In the genomic region with DNA sequence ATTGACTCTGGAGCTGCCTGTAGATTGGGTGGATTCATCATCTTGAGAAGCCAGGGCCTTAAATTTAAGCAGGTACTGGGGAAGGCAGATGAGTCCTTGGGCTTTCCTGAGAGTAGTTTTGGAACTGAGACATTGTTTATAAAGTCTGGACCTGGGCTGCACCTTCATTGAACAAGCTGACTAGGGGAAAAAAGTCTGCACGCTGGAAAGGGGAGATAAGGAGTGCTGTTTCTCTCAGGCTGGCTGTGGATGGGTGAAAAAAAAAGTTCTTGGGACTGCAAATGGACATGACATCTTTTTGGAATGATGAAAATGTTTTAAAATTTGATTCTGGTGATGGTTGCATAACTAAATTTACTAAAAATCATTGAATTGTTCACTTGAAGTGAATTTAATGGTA, we compare ENCODE assay signal across 29 cellular contexts. TPM values are rescaled to one million over a fixed set of nuclear protein-coding genes. Genes with fewer than 3 reads are reported as not detected.
DNase-seq lines count a peak whose midpoint lies in the region; ATAC-seq, FAIRE-seq and TF ChIP-seq lines count a peak whose summit lies in the region.
"Had no signal": no experiment of that assay in that cellular context is flagged by ENCODE, and none has a peak within 500 bp of the region (broad histone marks: within the 10 kb centered on the region; RNA-seq: fewer than 3 reads in every experiment).

No MANE protein-coding gene starts in this region.

- no peak for FAIRE-seq in HepG2 (lab: Jason Lieb, UNC)
- FAIRE-seq: bronchial epithelial cell, pancreas, RCC 7860 had no signal

- H4K20me1 ChIP-seq in HepG2 (ENCODE audit: insufficient read depth, low read length) = no peaks in the 10 kb centered on the region

- H3K4me3 Mint-ChIP-seq in stimulated activated naive CD8-positive, alpha-beta T cell treated with anti-CD3 and anti-CD28 coated beads, Interleukin-15, Interleukin-2, amounts not matched to agents 100 ng/mL and 50 ng/mL, for 24 hours = no peak overlapping the region
- no peak overlapping the region for H3K4me3 Mint-ChIP-seq in stimulated activated naive CD8-positive, alpha-beta T cell treated with anti-CD3 and anti-CD28 coated beads, Interleukin-15, amount 100 ng/mL, for 72 hours
- H3K4me3 Mint-ChIP-seq: activated B cell treated with CpG ODN at 0.5 μM for 24 hours had no signal

- peaks cover 50% of the 10 kb centered on the region for H3K4me1 Mint-ChIP-seq in stimulated activated naive CD8-positive, alpha-beta T cell treated with anti-CD3 and anti-CD28 coated beads, Interleukin-15, Interleukin-2, amounts not matched to agents 100 ng/mL and 50 ng/mL, for 24 hours (ENCODE audit: low read depth)
- peaks cover 35% of the 10 kb centered on the region for H3K4me1 Mint-ChIP-seq in stimulated activated naive CD8-positive, alpha-beta T cell treated with anti-CD3 and anti-CD28 coated beads, Interleukin-15, amount 100 ng/mL, for 72 hours

- in situ Hi-C loops in HepG2 (cut with HindIII; ENCODE audit: extremely low pct_ligation_motif_present, low pct_unique_long_range_greater_than_20kb) = no loop called here

- no peak for TF ChIP-seq CTCF in HepG2 (CRISPR knock-in tag; IDR thresholded peaks at IDR 0.05)

- H3K27ac ChIP-seq in epithelial cell of prostate (peak overlapping the region; percentile 18), HepG2 (ENCODE audit: extremely low read length, insufficient read depth, low read length) (no peak overlapping the region)
- H3K27ac ChIP-seq: colonic mucosa, esophagus muscularis mucosa, foreskin keratinocyte, heart left ventricle, lower lobe of right lung, pancreas, SJCRH30 had no signal

- DNase-seq in stimulated activated naive CD8-positive, alpha-beta T cell treated with anti-CD3 and anti-CD28 coated beads, Interleukin-15, amount 100 ng/mL, for 72 hours = no peak
- DNase-seq in epithelial cell of prostate (ENCODE audit: low read depth, low spot score) = no peak
- DNase-seq in HepG2 (ENCODE audit: low spot score) = no peak
- no peak for DNase-seq in occipital lobe (lab: John Stamatoyannopoulos, UW)
- no peak for DNase-seq in NCI-H1092 treated with DMSO at 0.1 percent for 48 hours (lab: John Stamatoyannopoulos, UW)
- DNase-seq: ACHN; activated B cell treated with CpG ODN at 0.5 μM for 24 hours; activated naive CD4-positive, alpha-beta T cell treated with anti-CD3 and anti-CD28 coated beads, Interleukin-2, amount 50 U/mL, for 16 hours; activated T-cell treated with anti-CD3 and anti-CD28 coated beads, Interleukin-2, amount 50 U/mL, for 1 hour; BE2C; colonic mucosa; COR-L47; DMS79; effector memory CD4-positive, alpha-beta T cell; GF-D8; heart left ventricle; lower lobe of right lung; mucosa of descending colon; NCI-H1417 treated with DMSO at 0.1 percent for 48 hours; NCI-H2081 treated with DMSO at 0.1 percent for 48 hours; NCI-H226; pancreas; SJCRH30; stimulated activated CD4-positive, alpha-beta T cell treated with anti-CD3 and anti-CD28 coated beads, Interleukin-2, amount 100 ng/mL, for 24 hours had no signal

- no peaks in the 10 kb centered on the region for H3K27me3 ChIP-seq in HepG2 (ENCODE audit: control insufficient read depth in 1 of 2, insufficient read depth in 2 of 2, low read length in 2 of 2)
- H3K27me3 ChIP-seq: BE2C, colonic mucosa, esophagus muscularis mucosa, foreskin keratinocyte, heart left ventricle, pancreas, SJCRH30 had no signal

- no peaks in the 10 kb centered on the region for H3K79me2 ChIP-seq in HepG2 (ENCODE audit: insufficient read depth, low read length)

- CTCF ChIA-PET in HepG2 (lab: Yijun Ruan, JAX; ENCODE audit: low intra/inter-chr PET ratio, low total read pairs) = no interaction called here

- no peak overlapping the region for H3K9ac ChIP-seq in HepG2 (ENCODE audit: insufficient read depth, low read depth, low read length)

- peaks cover 20 to 65% of the 10 kb centered on the region in 2 experiments for H3K36me3 ChIP-seq in HepG2 (replicated peaks in 1 of 2; ENCODE audit: control insufficient read depth in 1 of 2, insufficient read depth in 2 of 2, low read length in 2 of 2)

- H2AFZ ChIP-seq in HepG2 (ENCODE audit: low read length) = no peak overlapping the region

- TF ChIP-seq EP300 in HepG2 (IDR thresholded peaks at IDR 0.05; ENCODE audit: low read depth in 2 of 2, low read length in 2 of 2) (no peak), HepG2 (CRISPR knock-in tag; IDR thresholded peaks at IDR 0.05; ENCODE audit: borderline replicate concordance) (no peak)

- peaks cover 73% of the 10 kb centered on the region for H3K36me3 Mint-ChIP-seq in stimulated activated naive CD8-positive, alpha-beta T cell treated with anti-CD3 and anti-CD28 coated beads, Interleukin-15, Interleukin-2, amounts not matched to agents 100 ng/mL and 50 ng/mL, for 24 hours (ENCODE audit: low read depth)

- H3K27me3 Mint-ChIP-seq in stimulated activated naive CD8-positive, alpha-beta T cell treated with anti-CD3 and anti-CD28 coated beads, Interleukin-15, Interleukin-2, amounts not matched to agents 100 ng/mL and 50 ng/mL, for 24 hours = no peaks in the 10 kb centered on the region
- H3K27me3 Mint-ChIP-seq in stimulated activated naive CD8-positive, alpha-beta T cell treated with anti-CD3 and anti-CD28 coated beads, Interleukin-15, amount 100 ng/mL, for 72 hours = no peaks in the 10 kb centered on the region
- H3K27me3 Mint-ChIP-seq: activated B cell treated with CpG ODN at 0.5 μM for 24 hours had no signal

- H3K9me3 Mint-ChIP-seq in stimulated activated naive CD8-positive, alpha-beta T cell treated with anti-CD3 and anti-CD28 coated beads, Interleukin-15, Interleukin-2, amounts not matched to agents 100 ng/mL and 50 ng/mL, for 24 hours = no peaks in the 10 kb centered on the region
- H3K9me3 Mint-ChIP-seq in stimulated activated naive CD8-positive, alpha-beta T cell treated with anti-CD3 and anti-CD28 coated beads, Interleukin-15, amount 100 ng/mL, for 72 hours = no peaks in the 10 kb centered on the region
- H3K9me3 Mint-ChIP-seq: activated B cell treated with CpG ODN at 0.5 μM for 24 hours had no signal

- H3K9me3 ChIP-seq in HepG2 (ENCODE audit: low read length) = no peaks in the 10 kb centered on the region
- H3K9me3 ChIP-seq: BE2C, colonic mucosa, esophagus muscularis mucosa, heart left ventricle, lower lobe of right lung, mucosa of descending colon, pancreas, SJCRH30 had no signal

- ATAC-seq in stimulated activated naive CD8-positive, alpha-beta T cell treated with anti-CD3 and anti-CD28 coated beads, Interleukin-15, amount 100 ng/mL, for 72 hours = no peak
- ATAC-seq in HepG2 = no peak
- ATAC-seq: foreskin keratinocyte, heart left ventricle, lower lobe of right lung, mucosa of descending colon, pancreas had no signal

- TF ChIP-seq POLR2A in HepG2 (IDR thresholded peaks at IDR 0.05; ENCODE audit: insufficient read depth in 1 of 2, low read depth in 2 of 2, low read length in 2 of 2) = no peak

- intact Hi-C loops in HepG2 (cut with micrococcal nuclease; ENCODE audit: unreplicated experiment) = no loop called here

- POLR2A ChIA-PET in HepG2 (lab: Yijun Ruan, JAX) = interaction anchor here (1.7 kb wide), 1 partner anchor 11 kb away, joined by 6 read pairs; no protein-coding TSS in a partner anchor

- no TSS peak for BruUV-seq in HepG2 (replicated peaks; lab: Mats Ljungman, UMichigan)

- 0 out of 2 replicates have a peak, but pooled peaks cover 5% of the 10 kb centered on the region for H3K4me1 ChIP-seq in HepG2 (ENCODE audit: insufficient read depth, low read length)
- H3K4me1 ChIP-seq: BE2C, colonic mucosa, foreskin keratinocyte, pancreas had no signal

- no peak for TF ChIP-seq RAD21 in HepG2 (CRISPR knock-in tag; IDR thresholded peaks at IDR 0.05)

- peak overlapping the region; percentile 53 for H3K27ac Mint-ChIP-seq in stimulated activated naive CD8-positive, alpha-beta T cell treated with anti-CD3 and anti-CD28 coated beads, Interleukin-15, Interleukin-2, amounts not matched to agents 100 ng/mL and 50 ng/mL, for 24 hours
- H3K27ac Mint-ChIP-seq in stimulated activated naive CD8-positive, alpha-beta T cell treated with anti-CD3 and anti-CD28 coated beads, Interleukin-15, amount 100 ng/mL, for 72 hours = no peak overlapping the region
- H3K27ac Mint-ChIP-seq: activated B cell treated with CpG ODN at 0.5 μM for 24 hours had no signal

- no peak overlapping the region for H3K4me3 ChIP-seq in HepG2 (replicated peaks in 1 of 3; ENCODE audit: insufficient read depth in 1 of 3, low read depth in 2 of 3, low read length in 3 of 3)
- H3K4me3 ChIP-seq: colonic mucosa, esophagus muscularis mucosa, heart left ventricle, lower lobe of right lung, mucosa of descending colon, pancreas, SJCRH30 had no signal

- no peak overlapping the region for H3K4me2 ChIP-seq in HepG2 (ENCODE audit: low read depth, low read length)

- WGBS in HepG2 (ENCODE audit: low lambda C conversion rate) = 97% methylated on average over 1 of the region's 1 CpG

RNA-seq across cellular contexts. Expression of gene SEC24C, which starts 12.0 kb away (rescaled TPM):
- total RNA-seq in HepG2 (2016; rRNA removed; fragmentation: Illumina TruSeq; extraction: Trizol) (63.1 and 66.5 TPM in 2 replicates), occipital lobe (44.0 TPM)
- 5.7 and 6.6 TPM in 2 replicates for total RNA-seq in HepG2 (2016; cell fraction: cytosol; rRNA removed; fragmentation: Illumina TruSeq; extraction: Trizol; ENCODE audit: low read depth)
- 57.3 and 62.0 TPM in 2 replicates for total RNA-seq in HepG2 (2016; cell fraction: insoluble cytoplasmic fraction; rRNA removed; fragmentation: Illumina TruSeq; extraction: Trizol)
- total RNA-seq in HepG2 (2016; cell fraction: membrane; rRNA removed; fragmentation: Illumina TruSeq; extraction: Trizol) = 19.5 and 20.7 TPM in 2 replicates
- 36.4 and 38.8 TPM in 2 replicates for total RNA-seq in HepG2 (2016; cell fraction: nucleus; rRNA removed; fragmentation: Illumina TruSeq; extraction: Trizol)
- polyA plus RNA-seq in HepG2 (2011; rRNA removed) = 66.4 and 74.3 TPM in 2 replicates
- polyA plus RNA-seq in HepG2 (2011; cell fraction: cytosol; rRNA removed) = 40.0 and 44.0 TPM in 2 replicates
- 134 and 139 TPM in 2 replicates for polyA plus RNA-seq in HepG2 (2011; cell fraction: nucleus; rRNA removed)
- polyA plus RNA-seq in HepG2 (2012) = 42.2 and 45.9 TPM in 2 replicates
- 3.5 and 3.8 TPM in 2 replicates for polyA plus RNA-seq in HepG2 (2016; cell fraction: cytosol; fragmentation: Illumina TruSeq; extraction: Trizol; ENCODE audit: low read depth)
- 45.3 and 53.1 TPM in 2 replicates for polyA plus RNA-seq in HepG2 (2016; cell fraction: insoluble cytoplasmic fraction; fragmentation: Illumina TruSeq; extraction: Trizol; ENCODE audit: low read depth)
- polyA plus RNA-seq in HepG2 (2016; cell fraction: membrane; fragmentation: Illumina TruSeq; extraction: Trizol; ENCODE audit: low read depth) = 8.7 and 10.2 TPM in 2 replicates
- 60.4 and 69.2 TPM in 2 replicates for polyA plus RNA-seq in HepG2 (2016; cell fraction: nucleus; fragmentation: Illumina TruSeq; extraction: Trizol; ENCODE audit: insufficient read depth, low read depth)
- 140 and 157 TPM in 2 replicates for polyA minus RNA-seq in HepG2 (2011; rRNA and poly(A)+ RNA removed; ENCODE audit: low replicate concordance)
- 50.5 and 52.3 TPM in 2 replicates for polyA minus RNA-seq in HepG2 (2011; cell fraction: cytosol; rRNA and poly(A)+ RNA removed)
- 40.4 and 42.8 TPM in 2 replicates for polyA minus RNA-seq in HepG2 (2011; cell fraction: nucleus; rRNA and poly(A)+ RNA removed)

RNA-seq across cellular contexts. Expression of gene CHCHD1, which starts 25.7 kb away (rescaled TPM):
- total RNA-seq in HepG2 (2016; rRNA removed; fragmentation: Illumina TruSeq; extraction: Trizol) = 71.2 and 91.7 TPM in 2 replicates
- 16.2 and 16.7 TPM in 2 replicates for total RNA-seq in HepG2 (2016; cell fraction: cytosol; rRNA removed; fragmentation: Illumina TruSeq; extraction: Trizol; ENCODE audit: low read depth)
- 69.8 and 94.8 TPM in 2 replicates for total RNA-seq in HepG2 (2016; cell fraction: insoluble cytoplasmic fraction; rRNA removed; fragmentation: Illumina TruSeq; extraction: Trizol)
- total RNA-seq in HepG2 (2016; cell fraction: membrane; rRNA removed; fragmentation: Illumina TruSeq; extraction: Trizol) = 32.5 and 34.2 TPM in 2 replicates
- 30.4 and 32.6 TPM in 2 replicates for total RNA-seq in HepG2 (2016; cell fraction: nucleus; rRNA removed; fragmentation: Illumina TruSeq; extraction: Trizol)
- polyA plus RNA-seq in HepG2 (2011; rRNA removed) = 30.6 and 36.9 TPM in 2 replicates
- 35.1 and 36.6 TPM in 2 replicates for polyA plus RNA-seq in HepG2 (2011; cell fraction: cytosol; rRNA removed)
- 8.8 and 9.9 TPM in 2 replicates for polyA plus RNA-seq in HepG2 (2011; cell fraction: nucleus; rRNA removed)
- 40.1 and 41.3 TPM in 2 replicates for polyA plus RNA-seq in HepG2 (2012)
- polyA plus RNA-seq in HepG2 (2016; cell fraction: cytosol; fragmentation: Illumina TruSeq; extraction: Trizol; ENCODE audit: low read depth) = 16.6 and 17.9 TPM in 2 replicates
- 90.2 and 95.1 TPM in 2 replicates for polyA plus RNA-seq in HepG2 (2016; cell fraction: insoluble cytoplasmic fraction; fragmentation: Illumina TruSeq; extraction: Trizol; ENCODE audit: low read depth)
- polyA plus RNA-seq in HepG2 (2016; cell fraction: membrane; fragmentation: Illumina TruSeq; extraction: Trizol; ENCODE audit: low read depth) = 27.2 and 27.4 TPM in 2 replicates
- polyA plus RNA-seq in HepG2 (2016; cell fraction: nucleus; fragmentation: Illumina TruSeq; extraction: Trizol; ENCODE audit: insufficient read depth, low read depth) = 45.9 and 52.1 TPM in 2 replicates
- 5.0 and 8.3 TPM in 2 replicates for polyA minus RNA-seq in HepG2 (2011; rRNA and poly(A)+ RNA removed; ENCODE audit: low replicate concordance)
- 5.5 TPM in 2 replicates for polyA minus RNA-seq in HepG2 (2011; cell fraction: cytosol; rRNA and poly(A)+ RNA removed)
- polyA minus RNA-seq in HepG2 (2011; cell fraction: nucleus; rRNA and poly(A)+ RNA removed) = 7.7 and 9.1 TPM in 2 replicates
- total RNA-seq in occipital lobe = 14.5 TPM

RNA-seq across cellular contexts. Expression of gene ZSWIM8, which starts 29.2 kb away (rescaled TPM):
- total RNA-seq in HepG2 (2016; rRNA removed; fragmentation: Illumina TruSeq; extraction: Trizol) (21.0 and 39.9 TPM in 2 replicates), occipital lobe (30.7 TPM)
- total RNA-seq in HepG2 (2016; cell fraction: cytosol; rRNA removed; fragmentation: Illumina TruSeq; extraction: Trizol; ENCODE audit: low read depth) = 5.7 and 8.2 TPM in 2 replicates
- 13.7 and 36.6 TPM in 2 replicates for total RNA-seq in HepG2 (2016; cell fraction: insoluble cytoplasmic fraction; rRNA removed; fragmentation: Illumina TruSeq; extraction: Trizol)
- 9.3 and 11.2 TPM in 2 replicates for total RNA-seq in HepG2 (2016; cell fraction: membrane; rRNA removed; fragmentation: Illumina TruSeq; extraction: Trizol)
- 35.4 and 47.5 TPM in 2 replicates for total RNA-seq in HepG2 (2016; cell fraction: nucleus; rRNA removed; fragmentation: Illumina TruSeq; extraction: Trizol)
- 98.2 and 142 TPM in 2 replicates for polyA plus RNA-seq in HepG2 (2011; rRNA removed)
- polyA plus RNA-seq in HepG2 (2011; cell fraction: cytosol; rRNA removed) = 41.1 and 57.3 TPM in 2 replicates
- 505 and 598 TPM in 2 replicates for polyA plus RNA-seq in HepG2 (2011; cell fraction: nucleus; rRNA removed)
- 43.3 and 58.7 TPM in 2 replicates for polyA plus RNA-seq in HepG2 (2012)
- polyA plus RNA-seq in HepG2 (2016; cell fraction: cytosol; fragmentation: Illumina TruSeq; extraction: Trizol; ENCODE audit: low read depth) = 3.7 and 6.8 TPM in 2 replicates
- 21.2 and 30.3 TPM in 2 replicates for polyA plus RNA-seq in HepG2 (2016; cell fraction: insoluble cytoplasmic fraction; fragmentation: Illumina TruSeq; extraction: Trizol; ENCODE audit: low read depth)
- polyA plus RNA-seq in HepG2 (2016; cell fraction: membrane; fragmentation: Illumina TruSeq; extraction: Trizol; ENCODE audit: low read depth) = 6.6 and 11.5 TPM in 2 replicates
- polyA plus RNA-seq in HepG2 (2016; cell fraction: nucleus; fragmentation: Illumina TruSeq; extraction: Trizol; ENCODE audit: insufficient read depth, low read depth) = 118 and 128 TPM in 2 replicates
- 83.5 and 181 TPM in 2 replicates for polyA minus RNA-seq in HepG2 (2011; rRNA and poly(A)+ RNA removed; ENCODE audit: low replicate concordance)
- polyA minus RNA-seq in HepG2 (2011; cell fraction: cytosol; rRNA and poly(A)+ RNA removed) = 31.5 and 36.5 TPM in 2 replicates
- 64.2 and 73.5 TPM in 2 replicates for polyA minus RNA-seq in HepG2 (2011; cell fraction: nucleus; rRNA and poly(A)+ RNA removed)

RNA-seq across cellular contexts. Expression of gene NDST2, which starts 55.2 kb away (rescaled TPM):
- total RNA-seq in HepG2 (2016; rRNA removed; fragmentation: Illumina TruSeq; extraction: Trizol) = 5.6 and 10.7 TPM in 2 replicates
- total RNA-seq in HepG2 (2016; cell fraction: cytosol; rRNA removed; fragmentation: Illumina TruSeq; extraction: Trizol; ENCODE audit: low read depth) = 16.0 and 17.7 TPM in 2 replicates
- total RNA-seq in HepG2 (2016; cell fraction: insoluble cytoplasmic fraction; rRNA removed; fragmentation: Illumina TruSeq; extraction: Trizol) = 5.8 and 12.0 TPM in 2 replicates
- 14.8 and 15.7 TPM in 2 replicates for total RNA-seq in HepG2 (2016; cell fraction: membrane; rRNA removed; fragmentation: Illumina TruSeq; extraction: Trizol)
- total RNA-seq in HepG2 (2016; cell fraction: nucleus; rRNA removed; fragmentation: Illumina TruSeq; extraction: Trizol) = 12.9 and 13.7 TPM in 2 replicates
- 25.5 and 30.1 TPM in 2 replicates for polyA plus RNA-seq in HepG2 (2011; rRNA removed)
- polyA plus RNA-seq in HepG2 (2011; cell fraction: cytosol; rRNA removed) = 15.0 and 15.4 TPM in 2 replicates
- polyA plus RNA-seq in HepG2 (2011; cell fraction: nucleus; rRNA removed) = 56.8 and 69.5 TPM in 2 replicates
- 12.6 and 13.9 TPM in 2 replicates for polyA plus RNA-seq in HepG2 (2012)
- 16.0 and 16.1 TPM in 2 replicates for polyA plus RNA-seq in HepG2 (2016; cell fraction: cytosol; fragmentation: Illumina TruSeq; extraction: Trizol; ENCODE audit: low read depth)
- polyA plus RNA-seq in HepG2 (2016; cell fraction: insoluble cytoplasmic fraction; fragmentation: Illumina TruSeq; extraction: Trizol; ENCODE audit: low read depth) = 6.2 and 6.4 TPM in 2 replicates
- polyA plus RNA-seq in HepG2 (2016; cell fraction: membrane; fragmentation: Illumina TruSeq; extraction: Trizol; ENCODE audit: low read depth) = 9.1 and 12.0 TPM in 2 replicates
- polyA plus RNA-seq in HepG2 (2016; cell fraction: nucleus; fragmentation: Illumina TruSeq; extraction: Trizol; ENCODE audit: insufficient read depth, low read depth) = 24.6 and 30.8 TPM in 2 replicates
- polyA minus RNA-seq in HepG2 (2011; rRNA and poly(A)+ RNA removed; ENCODE audit: low replicate concordance) = 20.2 and 41.2 TPM in 2 replicates
- 10.4 and 10.5 TPM in 2 replicates for polyA minus RNA-seq in HepG2 (2011; cell fraction: cytosol; rRNA and poly(A)+ RNA removed)
- 55.5 and 70.7 TPM in 2 replicates for polyA minus RNA-seq in HepG2 (2011; cell fraction: nucleus; rRNA and poly(A)+ RNA removed)
- 8.1 TPM for total RNA-seq in occipital lobe

RNA-seq across cellular contexts. Expression of gene AGAP5, which starts 58.3 kb away (rescaled TPM):
- 2.4 and 5.3 TPM in 2 replicates for total RNA-seq in HepG2 (2016; rRNA removed; fragmentation: Illumina TruSeq; extraction: Trizol)
- total RNA-seq in HepG2 (2016; cell fraction: cytosol; rRNA removed; fragmentation: Illumina TruSeq; extraction: Trizol; ENCODE audit: low read depth) = 11.4 and 13.8 TPM in 2 replicates
- total RNA-seq in HepG2 (2016; cell fraction: insoluble cytoplasmic fraction; rRNA removed; fragmentation: Illumina TruSeq; extraction: Trizol) = 2.6 and 5.2 TPM in 2 replicates
- total RNA-seq in HepG2 (2016; cell fraction: membrane; rRNA removed; fragmentation: Illumina TruSeq; extraction: Trizol) = 6.0 and 7.5 TPM in 2 replicates
- 7.7 and 8.0 TPM in 2 replicates for total RNA-seq in HepG2 (2016; cell fraction: nucleus; rRNA removed; fragmentation: Illumina TruSeq; extraction: Trizol)
- 7.9 and 8.7 TPM in 2 replicates for polyA plus RNA-seq in HepG2 (2011; rRNA removed)
- polyA plus RNA-seq in HepG2 (2011; cell fraction: cytosol; rRNA removed) = 2.3 and 2.9 TPM in 2 replicates
- polyA plus RNA-seq in HepG2 (2011; cell fraction: nucleus; rRNA removed) = 29.4 and 34.8 TPM in 2 replicates
- polyA plus RNA-seq in HepG2 (2012) = 4.3 and 4.9 TPM in 2 replicates
- 0.55 and 0.72 TPM in 2 replicates for polyA plus RNA-seq in HepG2 (2016; cell fraction: cytosol; fragmentation: Illumina TruSeq; extraction: Trizol; ENCODE audit: low read depth)
- 0.89 and 2.3 TPM in 2 replicates for polyA plus RNA-seq in HepG2 (2016; cell fraction: insoluble cytoplasmic fraction; fragmentation: Illumina TruSeq; extraction: Trizol; ENCODE audit: low read depth)
- polyA plus RNA-seq in HepG2 (2016; cell fraction: membrane; fragmentation: Illumina TruSeq; extraction: Trizol; ENCODE audit: low read depth) = 0.94 and 1.8 TPM in 2 replicates
- polyA plus RNA-seq in HepG2 (2016; cell fraction: nucleus; fragmentation: Illumina TruSeq; extraction: Trizol; ENCODE audit: insufficient read depth, low read depth) = 25.7 and 29.4 TPM in 2 replicates
- 2.0 and 5.8 TPM in 2 replicates for polyA minus RNA-seq in HepG2 (2011; rRNA and poly(A)+ RNA removed; ENCODE audit: low replicate concordance)
- polyA minus RNA-seq in HepG2 (2011; cell fraction: cytosol; rRNA and poly(A)+ RNA removed) = 2.1 and 2.5 TPM in 2 replicates
- polyA minus RNA-seq in HepG2 (2011; cell fraction: nucleus; rRNA and poly(A)+ RNA removed) = 10.9 TPM in 2 replicates
- 6.6 TPM for total RNA-seq in occipital lobe
